24 cellular contexts compared by ENCODE assay signal in genomic region chr19:15286688-15287355, GRCh38. TPM values are rescaled to one million over a fixed set of nuclear protein-coding genes. Genes with fewer than 3 reads are reported as not detected.
DNase-seq lines count a peak whose midpoint lies in the region; ATAC-seq, FAIRE-seq and TF ChIP-seq lines count a peak whose summit lies in the region.
"Had no signal": no experiment of that assay in that cellular context is flagged by ENCODE, and none has a peak within 500 bp of the region (broad histone marks: within the 10 kb centered on the region; RNA-seq: fewer than 3 reads in every experiment).

No MANE protein-coding gene starts in this region.

- DNase-seq in activated T-cell treated with anti-CD3 and anti-CD28 coated beads, Interleukin-2, amount 50 U/mL, for 24 hours: no peak
- DNase-seq in activated T-cell treated with anti-CD3 and anti-CD28 coated beads, Interleukin-2, amount 50 U/mL, for 4 hours: no peak
- DNase-seq in OCI-LY7 (ENCODE audit: low spot score) (peak; percentile 35), endothelial cell of umbilical vein (ENCODE audit: low read depth, low spot score) (peak; percentile 34), NCI-H2227 treated with DMSO at 0.1 percent for 48 hours (lab: John Stamatoyannopoulos, UW) (no peak), H4 (ENCODE audit: low spot score) (no peak), SKM-1 (lab: John Stamatoyannopoulos, UW; ENCODE audit: unreplicated experiment) (no peak)
- DNase-seq: activated gamma-delta T cell treated with Interleukin-2 at 50 U/mL for 16 hours; colonic mucosa; mesendoderm; NCI-H2081; NCI-H524 treated with DMSO at 0.1 percent for 48 hours; PC-3; stimulated activated CD8-positive, alpha-beta memory T cell treated with anti-CD3 and anti-CD28 coated beads, Interleukin-4, amount 100 ng/mL, for 48 hours; testis had no signal

- H3K9me3 ChIP-seq in OCI-LY7 (ENCODE audit: low read length): no peaks in the 10 kb centered on the region
- H3K9me3 ChIP-seq in endothelial cell of umbilical vein (replicated peaks; ENCODE audit: control insufficient read depth, insufficient read depth, low read length): no peaks in the 10 kb centered on the region
- H3K9me3 ChIP-seq: colonic mucosa, testis had no signal

- H3K9me3 Mint-ChIP-seq in activated T-cell treated with anti-CD3 and anti-CD28 coated beads, Interleukin-2, amount 50 U/mL, for 24 hours: no peaks in the 10 kb centered on the region
- no peaks in the 10 kb centered on the region for H3K9me3 Mint-ChIP-seq in activated T-cell treated with anti-CD3 and anti-CD28 coated beads, Interleukin-2, amount 50 U/mL, for 4 hours
- no peaks in the 10 kb centered on the region for H3K9me3 Mint-ChIP-seq in stimulated activated memory B cell treated with anti-CD40 and anti-IgM and Interleukin-4, amounts not matched to agents 10 μg/mL and 1 μg/mL and 100 μg/mL, for 72 hours

- H3K27ac Mint-ChIP-seq in activated T-cell treated with anti-CD3 and anti-CD28 coated beads, Interleukin-2, amount 50 U/mL, for 24 hours: peak overlapping the region; percentile 86
- peak overlapping the region; percentile 73 for H3K27ac Mint-ChIP-seq in stimulated activated memory B cell treated with anti-CD40 and anti-IgM and Interleukin-4, amounts not matched to agents 10 μg/mL and 1 μg/mL and 100 μg/mL, for 72 hours

- FAIRE-seq in endothelial cell of umbilical vein (lab: Jason Lieb, UNC): no peak
- FAIRE-seq: astrocyte, H54, keratinocyte had no signal

- intact Hi-C loops in OCI-LY7 (cut with micrococcal nuclease; ENCODE audit: unreplicated experiment): loop anchor here (2.0 kb wide), 2 partner anchors 44 to 92 kb away; partner anchors contain the start of gene AKAP8
- intact Hi-C loops in endothelial cell of umbilical vein (cut with micrococcal nuclease): no loop called here

- no peaks in the 10 kb centered on the region for H3K9me2 ChIP-seq in OCI-LY7 (ENCODE audit: insufficient read depth, low read length)

- H2AFZ ChIP-seq in OCI-LY7 (ENCODE audit: low read length) (no peak overlapping the region), endothelial cell of umbilical vein (ENCODE audit: low read depth, low read length) (no peak overlapping the region)
- H2AFZ ChIP-seq: hepatocyte had no signal

- H4K20me1 ChIP-seq in OCI-LY7 (ENCODE audit: insufficient read depth, low read length): peaks cover 68% of the 10 kb centered on the region
- peaks cover 20% of the 10 kb centered on the region for H4K20me1 ChIP-seq in endothelial cell of umbilical vein (replicated peaks; ENCODE audit: control insufficient read depth, extremely low read depth, insufficient read depth, low read length)

- peaks cover 21% of the 10 kb centered on the region for H3K36me3 Mint-ChIP-seq in activated T-cell treated with anti-CD3 and anti-CD28 coated beads, Interleukin-2, amount 50 U/mL, for 24 hours (ENCODE audit: low read depth)
- H3K36me3 Mint-ChIP-seq in activated T-cell treated with anti-CD3 and anti-CD28 coated beads, Interleukin-2, amount 50 U/mL, for 4 hours (ENCODE audit: insufficient read depth): no peaks in the 10 kb centered on the region
- no peaks in the 10 kb centered on the region for H3K36me3 Mint-ChIP-seq in stimulated activated memory B cell treated with anti-CD40 and anti-IgM and Interleukin-4, amounts not matched to agents 10 μg/mL and 1 μg/mL and 100 μg/mL, for 72 hours

- H3K4me1 Mint-ChIP-seq in activated T-cell treated with anti-CD3 and anti-CD28 coated beads, Interleukin-2, amount 50 U/mL, for 24 hours (ENCODE audit: low read depth): peaks cover 98% of the 10 kb centered on the region
- peaks cover 96% of the 10 kb centered on the region for H3K4me1 Mint-ChIP-seq in activated T-cell treated with anti-CD3 and anti-CD28 coated beads, Interleukin-2, amount 50 U/mL, for 4 hours (ENCODE audit: low read depth)
- H3K4me1 Mint-ChIP-seq in stimulated activated memory B cell treated with anti-CD40 and anti-IgM and Interleukin-4, amounts not matched to agents 10 μg/mL and 1 μg/mL and 100 μg/mL, for 72 hours: peaks cover 97% of the 10 kb centered on the region

- CTCF ChIA-PET in OCI-LY7 (lab: Charles Lee; ENCODE audit: unreplicated experiment) (no interaction called here), endothelial cell of umbilical vein (lab: Charles Lee) (no interaction called here)

- H3K9ac ChIP-seq in endothelial cell of umbilical vein (replicated peaks; ENCODE audit: extremely low read depth, insufficient read depth, low read length): no peak overlapping the region

- H3K4me1 ChIP-seq in OCI-LY7 (ENCODE audit: insufficient read depth, low read length, poor library complexity, severe bottlenecking): peaks cover 100% of the 10 kb centered on the region
- peaks cover 21% of the 10 kb centered on the region for H3K4me1 ChIP-seq in endothelial cell of umbilical vein (ENCODE audit: control insufficient read depth, extremely low read depth, insufficient read depth, low read length)

- no peak for TF ChIP-seq POLR2A in endothelial cell of umbilical vein (IDR thresholded peaks at IDR 0.05; ENCODE audit: low read depth, low read length)

- H3K4me3 Mint-ChIP-seq in activated T-cell treated with anti-CD3 and anti-CD28 coated beads, Interleukin-2, amount 50 U/mL, for 24 hours: no peak overlapping the region
- H3K4me3 Mint-ChIP-seq in activated T-cell treated with anti-CD3 and anti-CD28 coated beads, Interleukin-2, amount 50 U/mL, for 4 hours: no peak overlapping the region
- H3K4me3 Mint-ChIP-seq in stimulated activated memory B cell treated with anti-CD40 and anti-IgM and Interleukin-4, amounts not matched to agents 10 μg/mL and 1 μg/mL and 100 μg/mL, for 72 hours: no peak overlapping the region

- no peaks in the 10 kb centered on the region for H3K27me3 Mint-ChIP-seq in activated T-cell treated with anti-CD3 and anti-CD28 coated beads, Interleukin-2, amount 50 U/mL, for 24 hours
- no peaks in the 10 kb centered on the region for H3K27me3 Mint-ChIP-seq in activated T-cell treated with anti-CD3 and anti-CD28 coated beads, Interleukin-2, amount 50 U/mL, for 4 hours (ENCODE audit: low read depth)
- H3K27me3 Mint-ChIP-seq in stimulated activated memory B cell treated with anti-CD40 and anti-IgM and Interleukin-4, amounts not matched to agents 10 μg/mL and 1 μg/mL and 100 μg/mL, for 72 hours: no peaks in the 10 kb centered on the region

- peak overlapping the region; percentile 53 for H3K4me3 ChIP-seq in OCI-LY7 (ENCODE audit: low read depth, low read length, poor library complexity, severe bottlenecking)
- no peak overlapping the region for H3K4me3 ChIP-seq in endothelial cell of umbilical vein (replicated peaks in 1 of 3; ENCODE audit: insufficient read depth in 1 of 3, low read depth in 1 of 3, low read length in 3 of 3)
- H3K4me3 ChIP-seq: colonic mucosa, hepatocyte, smooth muscle cell, testis had no signal

- TF ChIP-seq CTCF in OCI-LY7 (conservative IDR thresholded peaks at IDR 0.05; ENCODE audit: low read length) (no peak), endothelial cell of umbilical vein (IDR thresholded peaks at IDR 0.05; ENCODE audit: extremely low read depth in 1 of 2, insufficient read depth in 1 of 2, low read depth in 1 of 2, low read length in 2 of 2) (no peak)

- ATAC-seq in activated T-cell treated with anti-CD3 and anti-CD28 coated beads, Interleukin-2, amount 50 U/mL, for 4 hours: no peak
- no peak for ATAC-seq in stimulated activated memory B cell treated with anti-CD40 and anti-IgM and Interleukin-4, amounts not matched to agents 10 μg/mL and 1 μg/mL and 100 μg/mL, for 72 hours
- ATAC-seq: PC-3 had no signal

- H3K79me2 ChIP-seq in OCI-LY7 (ENCODE audit: insufficient read depth, low read depth, low read length) (peaks cover 100% of the 10 kb centered on the region), endothelial cell of umbilical vein (ENCODE audit: control insufficient read depth, insufficient read depth, low read length) (peaks cover 99% of the 10 kb centered on the region)

- H3K4me2 ChIP-seq in OCI-LY7 (ENCODE audit: low read length) (peak overlapping the region; percentile 79), endothelial cell of umbilical vein (ENCODE audit: insufficient read depth, low read length) (no peak overlapping the region)
- H3K4me2 ChIP-seq: hepatocyte, smooth muscle cell had no signal

- H3K27ac ChIP-seq in OCI-LY7 (ENCODE audit: low read depth, low read length, poor library complexity, severe bottlenecking): peak overlapping the region; percentile 87
- H3K27ac ChIP-seq in endothelial cell of umbilical vein (ENCODE audit: insufficient read depth, low read depth, low read length): no peak overlapping the region
- H3K27ac ChIP-seq: colonic mucosa, hepatocyte, testis had no signal

- BruUV-seq in OCI-LY7 (replicated peaks; lab: Mats Ljungman, UMichigan) (no TSS peak), endothelial cell of umbilical vein (replicated peaks; lab: Mats Ljungman, UMichigan) (no TSS peak)

- POLR2A ChIA-PET in OCI-LY7 (lab: Charles Lee): interaction anchor here (0.6 kb wide), 1 partner anchor 1270 kb away, joined by 4 read pairs; no protein-coding TSS in a partner anchor
- POLR2A ChIA-PET in endothelial cell of umbilical vein (lab: Charles Lee): no interaction called here

- H3K36me3 ChIP-seq in OCI-LY7 (ENCODE audit: insufficient read depth, low read length): peaks cover 4% of the 10 kb centered on the region; the same call in 1 of the 2 replicates
- no peaks in the 10 kb centered on the region for H3K36me3 ChIP-seq in endothelial cell of umbilical vein (ENCODE audit: control insufficient read depth in 2 of 2, extremely low read depth in 1 of 2, insufficient read depth in 2 of 2, low read length in 2 of 2)
- H3K36me3 ChIP-seq: colonic mucosa had no signal

- H3K9me1 ChIP-seq in endothelial cell of umbilical vein (replicated peaks; ENCODE audit: control insufficient read depth, extremely low read depth, insufficient read depth, low read length): no peaks in the 10 kb centered on the region

- dilution Hi-C loops in endothelial cell of umbilical vein (cut with MboI; ENCODE audit: extremely low pct_ligation_motif_present, low sequenced_read_pairs): no loop called here

- no peaks in the 10 kb centered on the region for H3K27me3 ChIP-seq in endothelial cell of umbilical vein (ENCODE audit: control insufficient read depth in 2 of 2, insufficient read depth in 2 of 2, low read length in 2 of 2)
- H3K27me3 ChIP-seq: colonic mucosa, hepatocyte, testis had no signal

RNA-seq across cellular contexts. Expression of gene BRD4, which starts 45.5 kb away (rescaled TPM):
- total RNA-seq in activated T-cell treated with anti-CD3 and anti-CD28 coated beads, Interleukin-2, amount 50 U/mL, for 4 hours: 100 to 1,000 TPM; 102 to 113 (median 112) TPM
- 22.6 and 33.6 TPM in 2 replicates for total RNA-seq in OCI-LY7 (2014; rRNA removed; shearing (Covaris generic))
- 143 and 157 TPM in 2 replicates for total RNA-seq in OCI-LY7 (2022)
- total RNA-seq in endothelial cell of umbilical vein: 117 and 125 TPM in 2 replicates
- polyA plus RNA-seq in endothelial cell of umbilical vein: 13.6 and 14.9 TPM in 2 replicates
- polyA plus RNA-seq in endothelial cell of umbilical vein (2011; cell fraction: cytosol; rRNA removed): 14.0 and 15.6 TPM in 2 replicates
- 44.5 and 50.2 TPM in 2 replicates for polyA plus RNA-seq in endothelial cell of umbilical vein (2011; cell fraction: nucleus; rRNA removed)
- 48.3 and 58.7 TPM in 2 replicates for polyA plus RNA-seq in endothelial cell of umbilical vein (2012)
- polyA minus RNA-seq in endothelial cell of umbilical vein: 40.4 and 56.9 TPM in 2 replicates
- polyA minus RNA-seq in endothelial cell of umbilical vein (2011; cell fraction: cytosol; rRNA and poly(A)+ RNA removed): 38.2 TPM
- 61.6 and 83.6 TPM in 2 replicates for polyA minus RNA-seq in endothelial cell of umbilical vein (2011; cell fraction: nucleus; rRNA and poly(A)+ RNA removed)
- 6.4 and 11.0 TPM in 2 replicates for total RNA-seq in H4 (2014; rRNA removed; shearing (Covaris generic))

RNA-seq across cellular contexts. Expression of gene EPHX3, which starts 54.6 kb away (rescaled TPM):
- under 1 TPM in 1 of 3 donors, not detected in 2; 0.29 TPM for total RNA-seq in activated T-cell treated with anti-CD3 and anti-CD28 coated beads, Interleukin-2, amount 50 U/mL, for 4 hours
- total RNA-seq in OCI-LY7 (2014; rRNA removed; shearing (Covaris generic)): 0.08 and 0.25 TPM in 2 replicates
- total RNA-seq in OCI-LY7 (2022) (0.67 and 0.74 TPM in 2 replicates), endothelial cell of umbilical vein (0.55 and 0.58 TPM in 2 replicates)
- polyA plus RNA-seq in endothelial cell of umbilical vein: 0.56 and 0.70 TPM in 2 replicates
- polyA plus RNA-seq in endothelial cell of umbilical vein (2011; cell fraction: cytosol; rRNA removed): 0.21 and 0.22 TPM in 2 replicates
- 1.0 and 1.3 TPM in 2 replicates for polyA plus RNA-seq in endothelial cell of umbilical vein (2011; cell fraction: nucleus; rRNA removed)
- polyA plus RNA-seq in endothelial cell of umbilical vein (2012): 0.22 TPM in 1 of 2 replicates, not detected in the other
- 0.57 and 0.63 TPM in 2 replicates for polyA minus RNA-seq in endothelial cell of umbilical vein
- not detected for polyA minus RNA-seq in endothelial cell of umbilical vein (2011; cell fraction: cytosol; rRNA and poly(A)+ RNA removed)
- polyA minus RNA-seq in endothelial cell of umbilical vein (2011; cell fraction: nucleus; rRNA and poly(A)+ RNA removed): 0.87 and 1.2 TPM in 2 replicates
- 0.43 TPM in 1 of 2 replicates, not detected in the other for total RNA-seq in H4 (2014; rRNA removed; shearing (Covaris generic))
- total RNA-seq: A172, PC-3, SK-MEL-5 had no signal
- polyA plus RNA-seq: neural cell had no signal

Comparison
In these comparisons a context has a peak if more than half of its experiments do, and no peak if none do; other contexts are left out.
1. DNase-seq: peak in OCI-LY7 (single experiment) and endothelial cell of umbilical vein (single experiment); none in activated T-cell treated with anti-CD3 and anti-CD28 coated beads, Interleukin-2, amount 50 U/mL, for 24 hours (single experiment), activated T-cell treated with anti-CD3 and anti-CD28 coated beads, Interleukin-2, amount 50 U/mL, for 4 hours (single experiment), NCI-H2227 treated with DMSO at 0.1 percent for 48 hours (single experiment), H4 (single experiment) and SKM-1 (single experiment).